In the genomic region with DNA sequence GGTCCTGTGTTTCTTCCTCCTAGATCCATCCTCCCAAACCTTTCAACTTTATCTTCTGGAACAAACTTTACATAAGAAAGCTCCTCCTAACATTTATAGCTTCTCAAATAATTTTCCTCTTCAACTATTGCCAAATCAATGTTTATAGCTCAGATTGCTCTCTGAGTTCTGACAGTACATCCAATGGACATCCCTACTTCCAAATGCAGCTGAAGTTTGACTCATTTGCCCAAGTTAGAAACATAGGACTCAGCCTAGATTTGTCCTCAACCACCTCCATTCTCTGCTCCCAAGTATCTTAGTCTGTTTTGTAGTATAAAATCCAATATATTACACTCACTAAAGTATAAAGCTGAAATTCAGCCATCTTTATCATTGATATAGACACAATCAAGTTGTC, we compare ENCODE assay signal across 7 cellular contexts.
"Had no signal": no experiment of that assay in that cellular context is flagged by ENCODE, and none has a peak within 500 bp of the region (broad histone marks: within the 10 kb centered on the region; RNA-seq: fewer than 3 reads in every experiment).

No MANE protein-coding gene starts in this region.

- H3K4me1 ChIP-seq: HAP-1 had no signal

- H3K4me3 ChIP-seq: GM23248, HAP-1, K562 had no signal

- H3K36me3 ChIP-seq: HAP-1 had no signal

- DNase-seq: GM23248, GOT3, H7, HFFc6 had no signal

- H3K9ac ChIP-seq: GM23248 had no signal

- H2AFZ ChIP-seq: GM23248 had no signal

- H3K9me3 ChIP-seq: HAP-1 had no signal

- H3K27ac ChIP-seq: GM23248, HL-60 had no signal
